ENCODE assay signal across 26 cellular contexts in the genomic region with DNA sequence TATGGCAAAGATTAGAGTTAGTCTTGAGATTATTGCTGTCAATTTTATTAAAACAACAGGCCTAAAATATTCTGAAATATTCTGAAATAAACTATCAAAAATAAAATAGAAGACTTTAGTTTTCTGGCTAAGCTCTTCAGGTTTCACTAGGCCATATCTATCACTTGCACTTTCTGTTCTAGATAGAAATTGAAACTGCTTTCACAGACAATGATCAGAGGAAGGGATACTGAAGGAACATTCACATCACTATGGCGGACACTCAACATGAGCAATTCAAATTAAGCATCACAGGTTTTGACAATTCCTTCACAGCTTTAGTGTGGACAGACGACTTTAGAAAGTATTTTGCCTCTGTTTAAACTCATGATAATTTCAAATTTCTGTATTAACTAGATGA.
"Had no signal": no experiment of that assay in that cellular context is flagged by ENCODE, and none has a peak within 500 bp of the region (broad histone marks: within the 10 kb centered on the region; RNA-seq: fewer than 3 reads in every experiment).

No MANE protein-coding gene starts in this region.

- ATAC-seq: activated T-cell treated with anti-CD3 and anti-CD28 coated beads, Interleukin-2, amount 50 U/mL, for 4 hours; activated T-helper 17 cell treated with anti-CD3 and anti-CD28 coated beads, Interleukin-2, amount 50 U/mL, for 72 hours; sciatic nerve; stimulated activated effector memory CD8-positive, alpha-beta T cell treated with anti-CD3 and anti-CD28 coated beads, Interleukin-12 subunit alpha, Interleukin-12 subunit beta, amount 100 ng/mL, for 72 hours; WTC11 had no signal

- H3K27me3 ChIP-seq: neutrophil, uterus had no signal

- H3K27ac ChIP-seq: neutrophil, skin epidermis, thoracic aorta, uterus had no signal

- H3K9me3 ChIP-seq: neutrophil, thoracic aorta, uterus had no signal

- DNase-seq: activated CD4-positive, alpha-beta memory T cell treated with anti-CD3 and anti-CD28 coated beads, Interleukin-2, amount 10 ng/mL, durations not matched to agents 7 days and 5 days; activated CD4-positive, alpha-beta T cell treated with anti-CD3 and anti-CD28 coated beads for 1 hour; activated CD4-positive, alpha-beta T cell treated with anti-CD3 and anti-CD28 coated beads, Interleukin-2, amount 10 ng/mL, durations not matched to agents 7 days and 5 days; activated gamma-delta T cell treated with Interleukin-2 at 50 U/mL for 16 hours; activated naive CD4-positive, alpha-beta T cell treated with anti-CD3 and anti-CD28 coated beads, Interleukin-2, amount 50 U/mL, for 16 hours; activated T-cell treated with anti-CD3 and anti-CD28 coated beads, Interleukin-2, amount 50 U/mL, for 4 hours; amniotic stem cell; caudate nucleus; cortex of kidney; head of caudate nucleus; hypothalamus; immature natural killer cell; kidney; naive B cell; nephron progenitor cell; stimulated activated CD4-positive, alpha-beta T cell treated with anti-CD3 and anti-CD28 coated beads, Interleukin-12 subunit alpha, Interleukin-12 subunit beta, amount 100 ng/mL, for 4 hours; stimulated activated CD4-positive, alpha-beta T cell treated with anti-CD3 and anti-CD28 coated beads, Interleukin-4, amount 100 ng/mL, for 24 hours; trophoblast cell; uterus had no signal

- H3K36me3 ChIP-seq: neutrophil, thoracic aorta, uterus had no signal

- H3K4me1 ChIP-seq: uterus had no signal

- H3K4me3 ChIP-seq: skin epidermis, thoracic aorta, uterus had no signal
